ENCODE assay signal across 2 cellular contexts in genomic region chr5:62354028-62354874, GRCh38.
TF ChIP-seq lines count a peak whose summit lies in the region.

No MANE protein-coding gene starts in this region.

TF ChIP-seq in K562, 482 proteins besides CTCF, POLR2A, EP300 and RAD21:
- TF ChIP-seq ARID3A (IDR thresholded peaks at IDR 0.05; ENCODE audit: borderline replicate concordance, low read depth, low read length) = peak; percentile 66; the same call in 1 of the 2 replicates
- TF ChIP-seq FOXJ3 (CRISPR knock-in tag; IDR thresholded peaks at IDR 0.05) = no peak
- TF ChIP-seq C11orf30 (IDR thresholded peaks at IDR 0.05; ENCODE audit: low read depth) = peak; percentile 54; the same call in 1 of the 2 replicates
- TF ChIP-seq ZNF316 (IDR thresholded peaks at IDR 0.05) = peak; percentile 82
- peak; percentile 78 for TF ChIP-seq DACH1 (IDR thresholded peaks at IDR 0.05; ENCODE audit: partially characterized antibody)
- peak; percentile 49; the same call in 1 of the 2 replicates for TF ChIP-seq DEAF1 (CRISPR knock-in tag; IDR thresholded peaks at IDR 0.05)
- no peak for TF ChIP-seq RAD51 (IDR thresholded peaks at IDR 0.05; ENCODE audit: borderline replicate concordance, low read depth)
- TF ChIP-seq SMC3 (conservative IDR thresholded peaks at IDR 0.05; ENCODE audit: insufficient read depth, low read depth, low read length) = peak; percentile 74; the same call in 1 of the 2 replicates
- TF ChIP-seq KDM2B (CRISPR knock-in tag; IDR thresholded peaks at IDR 0.05) = no peak
- peak; percentile 19; the same call in 1 of the 2 replicates for TF ChIP-seq NFE2 (IDR thresholded peaks at IDR 0.05; ENCODE audit: low read depth)
- TF ChIP-seq, protein P1, sequence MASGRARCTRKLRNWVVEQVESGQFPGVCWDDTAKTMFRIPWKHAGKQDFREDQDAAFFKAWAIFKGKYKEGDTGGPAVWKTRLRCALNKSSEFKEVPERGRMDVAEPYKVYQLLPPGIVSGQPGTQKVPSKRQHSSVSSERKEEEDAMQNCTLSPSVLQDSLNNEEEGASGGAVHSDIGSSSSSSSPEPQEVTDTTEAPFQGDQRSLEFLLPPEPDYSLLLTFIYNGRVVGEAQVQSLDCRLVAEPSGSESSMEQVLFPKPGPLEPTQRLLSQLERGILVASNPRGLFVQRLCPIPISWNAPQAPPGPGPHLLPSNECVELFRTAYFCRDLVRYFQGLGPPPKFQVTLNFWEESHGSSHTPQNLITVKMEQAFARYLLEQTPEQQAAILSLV (tag; IDR thresholded peaks at IDR 0.05) = no peak
- no peak for TF ChIP-seq MAZ (CRISPR knock-in tag; conservative IDR thresholded peaks at IDR 0.05 in 1 of 2, IDR thresholded peaks at IDR 0.05 in 1 of 2)
- TF ChIP-seq ZNF592 (IDR thresholded peaks at IDR 0.05) = 0 out of 2 replicates have a peak, but pooled peaks have one; percentile 37
- 0 out of 2 replicates have a peak, but pooled peaks have one; percentile 9 for TF ChIP-seq FOSL1 (tag; conservative IDR thresholded peaks at IDR 0.05)
- peak; percentile 21; the same call in 1 of the 2 replicates for TF ChIP-seq MAFF (IDR thresholded peaks at IDR 0.05; ENCODE audit: low read length)
TF ChIP-seq in K562: peak in this region for 10.

TF ChIP-seq in liver, 16 proteins besides CTCF, POLR2A, EP300 and RAD21:
- TF ChIP-seq FOXA1 (IDR thresholded peaks at IDR 0.05) (no peak), RXRA (IDR thresholded peaks at IDR 0.05) (no peak), HNF4G (IDR thresholded peaks at IDR 0.05) (no peak), JUND (IDR thresholded peaks at IDR 0.05) (no peak), HNF4A (conservative IDR thresholded peaks at IDR 0.05) (no peak), YY1 (IDR thresholded peaks at IDR 0.05) (no peak), SP1 (IDR thresholded peaks at IDR 0.05) (no peak)
- TF ChIP-seq, protein P2, sequence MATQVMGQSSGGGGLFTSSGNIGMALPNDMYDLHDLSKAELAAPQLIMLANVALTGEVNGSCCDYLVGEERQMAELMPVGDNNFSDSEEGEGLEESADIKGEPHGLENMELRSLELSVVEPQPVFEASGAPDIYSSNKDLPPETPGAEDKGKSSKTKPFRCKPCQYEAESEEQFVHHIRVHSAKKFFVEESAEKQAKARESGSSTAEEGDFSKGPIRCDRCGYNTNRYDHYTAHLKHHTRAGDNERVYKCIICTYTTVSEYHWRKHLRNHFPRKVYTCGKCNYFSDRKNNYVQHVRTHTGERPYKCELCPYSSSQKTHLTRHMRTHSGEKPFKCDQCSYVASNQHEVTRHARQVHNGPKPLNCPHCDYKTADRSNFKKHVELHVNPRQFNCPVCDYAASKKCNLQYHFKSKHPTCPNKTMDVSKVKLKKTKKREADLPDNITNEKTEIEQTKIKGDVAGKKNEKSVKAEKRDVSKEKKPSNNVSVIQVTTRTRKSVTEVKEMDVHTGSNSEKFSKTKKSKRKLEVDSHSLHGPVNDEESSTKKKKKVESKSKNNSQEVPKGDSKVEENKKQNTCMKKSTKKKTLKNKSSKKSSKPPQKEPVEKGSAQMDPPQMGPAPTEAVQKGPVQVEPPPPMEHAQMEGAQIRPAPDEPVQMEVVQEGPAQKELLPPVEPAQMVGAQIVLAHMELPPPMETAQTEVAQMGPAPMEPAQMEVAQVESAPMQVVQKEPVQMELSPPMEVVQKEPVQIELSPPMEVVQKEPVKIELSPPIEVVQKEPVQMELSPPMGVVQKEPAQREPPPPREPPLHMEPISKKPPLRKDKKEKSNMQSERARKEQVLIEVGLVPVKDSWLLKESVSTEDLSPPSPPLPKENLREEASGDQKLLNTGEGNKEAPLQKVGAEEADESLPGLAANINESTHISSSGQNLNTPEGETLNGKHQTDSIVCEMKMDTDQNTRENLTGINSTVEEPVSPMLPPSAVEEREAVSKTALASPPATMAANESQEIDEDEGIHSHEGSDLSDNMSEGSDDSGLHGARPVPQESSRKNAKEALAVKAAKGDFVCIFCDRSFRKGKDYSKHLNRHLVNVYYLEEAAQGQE (IDR thresholded peaks at IDR 0.05) = no peak
- TF ChIP-seq, protein P3, sequence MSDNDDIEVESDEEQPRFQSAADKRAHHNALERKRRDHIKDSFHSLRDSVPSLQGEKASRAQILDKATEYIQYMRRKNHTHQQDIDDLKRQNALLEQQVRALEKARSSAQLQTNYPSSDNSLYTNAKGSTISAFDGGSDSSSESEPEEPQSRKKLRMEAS (IDR thresholded peaks at IDR 0.05) = no peak
- TF ChIP-seq, protein P4, sequence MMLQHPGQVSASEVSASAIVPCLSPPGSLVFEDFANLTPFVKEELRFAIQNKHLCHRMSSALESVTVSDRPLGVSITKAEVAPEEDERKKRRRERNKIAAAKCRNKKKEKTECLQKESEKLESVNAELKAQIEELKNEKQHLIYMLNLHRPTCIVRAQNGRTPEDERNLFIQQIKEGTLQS (IDR thresholded peaks at IDR 0.05) = no peak
